Comparison of ENCODE assay signal across 8 cellular contexts in genomic region chr11:118619444-118620205, GRCh38. TPM values are rescaled to one million over a fixed set of nuclear protein-coding genes. Genes with fewer than 3 reads are reported as not detected.
DNase-seq lines count a peak whose midpoint lies in the region; TF ChIP-seq lines count a peak whose summit lies in the region.

No MANE protein-coding gene starts in this region.

- H2AK5ac ChIP-seq in mesendoderm (ENCODE audit: low read length) = peak overlapping the region; percentile 43

- H3K79me2 ChIP-seq in mesendoderm (ENCODE audit: control insufficient read depth, insufficient read depth, low read length) = peaks cover 9% of the 10 kb centered on the region

- CTCF ChIA-PET in AG04450 (lab: Charles Lee) = interaction anchor here (0.6 to 1.9 kb wide), 4 partner anchors 9 to 421 kb away, joined by 3 to 11 read pairs (median 4); partner anchors contain the start of gene PHLDB1
- CTCF ChIA-PET in GM10248 (lab: Yijun Ruan, JAX) = interaction anchor here (1.1 kb wide), 1 partner anchor 12 kb away, joined by 3 read pairs; the partner anchor contains the start of gene PHLDB1

- H3K4me3 ChIP-seq in AG04450 (ENCODE audit: low read depth, low read length) = peak overlapping the region; percentile 8
- no peak overlapping the region for H3K4me3 ChIP-seq in NB4 (ENCODE audit: low read depth, low read length)
- no peak overlapping the region for H3K4me3 ChIP-seq in mesendoderm (ENCODE audit: low read length)

- H3K79me1 ChIP-seq in mesendoderm (ENCODE audit: low read length) = peaks cover 8% of the 10 kb centered on the region

- POLR2A ChIA-PET in AG04450 (lab: Yijun Ruan, JAX) = interaction anchor here (1.1 to 7.8 kb wide), 4 partner anchors 13 to 183 kb away, joined by 3 to 140 read pairs (median 29); partner anchors contain the start of genes ARCN1, KMT2A and PHLDB1
- POLR2A ChIA-PET in GM10248 (lab: Yijun Ruan, JAX) = no interaction called here

- no peak overlapping the region for H3K23ac ChIP-seq in mesendoderm (ENCODE audit: low read length)

- H2BK120ac ChIP-seq in mesendoderm (ENCODE audit: low read depth, low read length) = no peak overlapping the region

- H3K9me3 ChIP-seq in AG04450 (ENCODE audit: control insufficient read depth, insufficient read depth, low read length) = no peaks in the 10 kb centered on the region

- peaks cover 23% of the 10 kb centered on the region for H3K27me3 Mint-ChIP-seq in activated T-cell treated with anti-CD3 and anti-CD28 coated beads, Interleukin-2, amount 50 U/mL, for 24 hours

- no peak overlapping the region for H3K4me2 ChIP-seq in mesendoderm (ENCODE audit: low read length)

- WGBS in mesendoderm (ENCODE audit: extremely low coverage, insufficient coverage, low lambda C conversion rate) = no CpG with 5 or more reads among the region's 6 CpGs

- TF ChIP-seq POLR2A in NB4 (IDR thresholded peaks at IDR 0.05; ENCODE audit: extremely low read depth, insufficient read length) = no peak

- peaks cover 16% of the 10 kb centered on the region for H3K4me1 ChIP-seq in mesendoderm (ENCODE audit: control insufficient read depth, low read depth, low read length)

- no peak overlapping the region for H3K4ac ChIP-seq in mesendoderm (ENCODE audit: low read depth, low read length)

- DNase-seq in AG04450 (ENCODE audit: low read depth, low spot score) (peak; percentile 93), NB4 (ENCODE audit: low read depth) (peak; percentile 63), dedifferentiated amniotic fluid mesenchymal stem cell (ENCODE audit: extremely low spot score) (peak; percentile 93), mesendoderm (no peak), NCI-H2196 treated with DMSO at 0.1 percent for 48 hours (lab: John Stamatoyannopoulos, UW; ENCODE audit: unreplicated experiment) (no peak), GM10248 (ENCODE audit: extremely low spot score) (no peak), NCI-H345 treated with DMSO at 0.1 percent for 48 hours (lab: John Stamatoyannopoulos, UW; ENCODE audit: unreplicated experiment) (no peak)
- DNase-seq in activated T-cell treated with anti-CD3 and anti-CD28 coated beads, Interleukin-2, amount 50 U/mL, for 24 hours = no peak

- no peak overlapping the region for H3K4me3 Mint-ChIP-seq in activated T-cell treated with anti-CD3 and anti-CD28 coated beads, Interleukin-2, amount 50 U/mL, for 24 hours

- H3K9me3 Mint-ChIP-seq in activated T-cell treated with anti-CD3 and anti-CD28 coated beads, Interleukin-2, amount 50 U/mL, for 24 hours = no peaks in the 10 kb centered on the region

- no peak overlapping the region for H4K8ac ChIP-seq in mesendoderm (ENCODE audit: low read depth, low read length)

- no peaks in the 10 kb centered on the region for H3K36me3 ChIP-seq in mesendoderm (ENCODE audit: control insufficient read depth, insufficient read depth, low read length)

- TF ChIP-seq CTCF in AG04450 (IDR thresholded peaks at IDR 0.05; ENCODE audit: low read depth, low read length) = no peak
- TF ChIP-seq CTCF in NB4 (IDR thresholded peaks at IDR 0.05; ENCODE audit: low read depth, low read length) = no peak
- TF ChIP-seq CTCF in GM10248 (IDR thresholded peaks at IDR 0.05; ENCODE audit: control extremely low read depth, extremely low read depth, low read depth, missing control alignments) = no peak

- H3K27ac ChIP-seq in AG04450 (ENCODE audit: low read depth, low read length) = peak overlapping the region; percentile 99
- H3K27ac ChIP-seq in mesendoderm (ENCODE audit: low read depth, low read length) = no peak overlapping the region

- peak overlapping the region; percentile 54 for H3K56ac ChIP-seq in mesendoderm (ENCODE audit: low read length)

- H2BK15ac ChIP-seq in mesendoderm (replicated peaks; ENCODE audit: low read depth) = no peak overlapping the region

- H3K36me3 Mint-ChIP-seq in activated T-cell treated with anti-CD3 and anti-CD28 coated beads, Interleukin-2, amount 50 U/mL, for 24 hours (ENCODE audit: low read depth) = no peaks in the 10 kb centered on the region

- H3K27me3 ChIP-seq in AG04450 (ENCODE audit: control insufficient read depth, insufficient read depth, low read length) = no peaks in the 10 kb centered on the region
- H3K27me3 ChIP-seq in mesendoderm (ENCODE audit: insufficient read depth, low read length, poor library complexity) = no peaks in the 10 kb centered on the region

- no peak overlapping the region for H4K5ac ChIP-seq in mesendoderm (ENCODE audit: low read length)

- no peak overlapping the region for H3K27ac Mint-ChIP-seq in activated T-cell treated with anti-CD3 and anti-CD28 coated beads, Interleukin-2, amount 50 U/mL, for 24 hours

- peaks cover 10% of the 10 kb centered on the region for H3K4me1 Mint-ChIP-seq in activated T-cell treated with anti-CD3 and anti-CD28 coated beads, Interleukin-2, amount 50 U/mL, for 24 hours (ENCODE audit: low read depth)

- no peak overlapping the region for H3K9ac ChIP-seq in mesendoderm (ENCODE audit: low read length)

- no peak overlapping the region for H3K18ac ChIP-seq in mesendoderm (ENCODE audit: low read length)

- H2BK5ac ChIP-seq in mesendoderm (ENCODE audit: low read length) = no peak overlapping the region

RNA-seq across cellular contexts. Expression of gene PHLDB1, which starts 12.2 kb away (rescaled TPM):
- 83.0 and 97.6 TPM in 2 replicates for polyA plus RNA-seq in AG04450 (2011; rRNA removed)
- 122 and 164 TPM in 2 replicates for polyA minus RNA-seq in AG04450 (2011; rRNA and poly(A)+ RNA removed)
- 35.1 TPM for polyA plus RNA-seq in mesendoderm (2013, experiment 1 of 2)
- 34.9 TPM for polyA plus RNA-seq in mesendoderm (2013, experiment 2 of 2)

RNA-seq across cellular contexts. Expression of gene ARCN1, which starts 47.4 kb away (rescaled TPM):
- polyA plus RNA-seq in AG04450 (2011; rRNA removed) = 303 and 387 TPM in 2 replicates
- 165 and 229 TPM in 2 replicates for polyA minus RNA-seq in AG04450 (2011; rRNA and poly(A)+ RNA removed)
- 171 TPM for polyA plus RNA-seq in mesendoderm (2013, experiment 1 of 2)
- 167 TPM for polyA plus RNA-seq in mesendoderm (2013, experiment 2 of 2)

RNA-seq across cellular contexts. Expression of gene IFT46, which starts 53.9 kb away (rescaled TPM):
- polyA plus RNA-seq in AG04450 (2011; rRNA removed) = 40.8 and 57.2 TPM in 2 replicates
- polyA minus RNA-seq in AG04450 (2011; rRNA and poly(A)+ RNA removed) = 25.8 and 26.3 TPM in 2 replicates
- polyA plus RNA-seq in mesendoderm (2013, experiment 1 of 2) = 16.5 TPM
- 15.3 TPM for polyA plus RNA-seq in mesendoderm (2013, experiment 2 of 2)

RNA-seq across cellular contexts. Expression of gene TREH, which starts 59.8 kb away (rescaled TPM):
- polyA plus RNA-seq in AG04450 (2011; rRNA removed) = not detected in 2 replicates
- polyA minus RNA-seq in AG04450 (2011; rRNA and poly(A)+ RNA removed) = not detected in 2 replicates
- not detected for polyA plus RNA-seq in mesendoderm (2013, experiment 1 of 2)
- not detected for polyA plus RNA-seq in mesendoderm (2013, experiment 2 of 2)

Comparison
In these comparisons a context has a peak if more than half of its experiments do, and no peak if none do; other contexts are left out.
1. DNase-seq: peak in AG04450 (single experiment), NB4 (single experiment) and dedifferentiated amniotic fluid mesenchymal stem cell (single experiment); none in mesendoderm (single experiment), NCI-H2196 treated with DMSO at 0.1 percent for 48 hours (single experiment), GM10248 (single experiment), activated T-cell treated with anti-CD3 and anti-CD28 coated beads, Interleukin-2, amount 50 U/mL, for 24 hours (single experiment) and NCI-H345 treated with DMSO at 0.1 percent for 48 hours (single experiment).